16 cellular contexts compared by ENCODE assay signal in the genomic region with DNA sequence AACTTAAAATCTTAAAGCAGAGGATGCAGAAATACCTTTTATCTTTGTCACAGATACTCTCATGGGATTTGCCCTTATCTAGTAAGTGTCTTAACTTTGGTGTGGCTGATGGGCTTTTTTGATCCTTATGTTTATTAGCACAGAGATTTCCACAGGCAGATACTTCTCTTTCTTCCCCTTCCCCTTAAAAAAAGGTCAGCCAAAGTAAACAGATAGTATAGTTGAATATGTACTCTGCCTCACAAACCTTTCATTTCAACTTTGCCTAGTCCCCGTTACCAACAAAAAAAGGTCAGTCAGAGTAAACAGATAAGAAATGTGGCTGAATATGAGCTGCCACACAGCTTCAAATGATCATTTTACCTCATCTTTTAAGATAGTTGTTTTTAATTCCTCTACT. TPM values are rescaled to one million over a fixed set of nuclear protein-coding genes. Genes with fewer than 3 reads are reported as not detected.
"Had no signal": no experiment of that assay in that cellular context is flagged by ENCODE, and none has a peak within 500 bp of the region (broad histone marks: within the 10 kb centered on the region; RNA-seq: fewer than 3 reads in every experiment).

No MANE protein-coding gene starts in this region.

- H3K27ac Mint-ChIP-seq: activated naive CD4-positive, alpha-beta T cell treated with anti-CD3 and anti-CD28 coated beads, Interleukin-2, amount 50 U/mL, for 72 hours; activated T-helper 2 cell treated with anti-CD3 and anti-CD28 coated beads, Interferon-gamma antibody, Interleukin-2, Interleukin-4, amounts not matched to agents 10 μg/mL and 5 μg/mL and 100 μg/mL, durations not matched to agents 14 hours and 24 hours and 36 hours; effector memory CD8-positive, alpha-beta T cell; mesothelial cell of epicardium had no signal

- H3K4me3 ChIP-seq: pancreas, thyroid gland had no signal

- H3K27me3 Mint-ChIP-seq: effector memory CD8-positive, alpha-beta T cell had no signal

- H3K36me3 Mint-ChIP-seq: activated naive CD4-positive, alpha-beta T cell treated with anti-CD3 and anti-CD28 coated beads, Interleukin-2, amount 50 U/mL, for 72 hours had no signal

- DNase-seq: activated CD4-positive, alpha-beta T cell treated with anti-CD3 and anti-CD28 coated beads, Interleukin-2, amount 50 U/mL, for 1 hour; amniotic stem cell; brain microvascular endothelial cell; effector memory CD8-positive, alpha-beta T cell; erythroblast; hippocampal formation; pancreas; stimulated activated CD4-positive, alpha-beta T cell treated with anti-CD3 and anti-CD28 coated beads, Interleukin-4, amount 100 ng/mL, for 4 hours; thyroid gland had no signal

- H3K9me3 Mint-ChIP-seq: activated naive CD4-positive, alpha-beta T cell treated with anti-CD3 and anti-CD28 coated beads, Interleukin-2, amount 50 U/mL, for 72 hours; activated T-helper 2 cell treated with anti-CD3 and anti-CD28 coated beads, Interferon-gamma antibody, Interleukin-2, Interleukin-4, amounts not matched to agents 10 μg/mL and 5 μg/mL and 100 μg/mL, durations not matched to agents 14 hours and 24 hours and 36 hours; effector memory CD8-positive, alpha-beta T cell; mesothelial cell of epicardium had no signal

- H3K4me3 Mint-ChIP-seq: effector memory CD8-positive, alpha-beta T cell; mesothelial cell of epicardium had no signal

RNA-seq across cellular contexts. Expression of a gene that starts 34.2 kb away (rescaled TPM):
- total RNA-seq: activated naive CD4-positive, alpha-beta T cell treated with anti-CD3 and anti-CD28 coated beads, Interleukin-2, amount 50 U/mL, for 72 hours; activated T-helper 2 cell treated with anti-CD3 and anti-CD28 coated beads, Interferon-gamma antibody, Interleukin-2, Interleukin-4, amounts not matched to agents 10 μg/mL and 5 μg/mL and 100 μg/mL, durations not matched to agents 14 hours and 24 hours and 36 hours; glomerular endothelial cell; kidney epithelial cell; mesothelial cell of epicardium; myocyte; skeletal muscle tissue; thyroid gland had no signal
